ENCODE assay signal across 12 cellular contexts in genomic region chr15:40252141-40252437, GRCh38. TPM values are rescaled to one million over a fixed set of nuclear protein-coding genes. Genes with fewer than 3 reads are reported as not detected.
DNase-seq lines count a peak whose midpoint lies in the region; ATAC-seq, FAIRE-seq and TF ChIP-seq lines count a peak whose summit lies in the region.
"Had no signal": no experiment of that assay in that cellular context is flagged by ENCODE, and none has a peak within 500 bp of the region (broad histone marks: within the 10 kb centered on the region; RNA-seq: fewer than 3 reads in every experiment).

No MANE protein-coding gene starts in this region.

- BruUV-seq in GM12878 (replicated peaks; lab: Mats Ljungman, UMichigan), result no TSS peak

- no peak for TF ChIP-seq RAD21 in GM12878 (IDR thresholded peaks at IDR 0.05; ENCODE audit: insufficient read depth, low read depth, low read length)

- no peaks in the 10 kb centered on the region for H3K9me3 ChIP-seq in ES-I3 (ENCODE audit: control insufficient read depth, insufficient read depth, low read length)
- H3K9me3 ChIP-seq in GM12878 (replicated peaks; ENCODE audit: control insufficient read depth, insufficient read depth, low read length), result no peaks in the 10 kb centered on the region
- H3K9me3 ChIP-seq in iPS DF 6.9 (ENCODE audit: control insufficient read depth, insufficient read depth, low read length), result no peaks in the 10 kb centered on the region
- no peaks in the 10 kb centered on the region for H3K9me3 ChIP-seq in psoas muscle
- no peaks in the 10 kb centered on the region for H3K9me3 ChIP-seq in WERI-Rb-1 (ENCODE audit: severe bottlenecking)

- H3K79me2 ChIP-seq in GM12878 (ENCODE audit: control insufficient read depth, insufficient read depth, low read length), result no peaks in the 10 kb centered on the region

- H3K27ac ChIP-seq in GM12878 (ENCODE audit: control insufficient read depth, insufficient read depth) (no peak overlapping the region), iPS DF 6.9 (ENCODE audit: low read length) (no peak overlapping the region), psoas muscle (no peak overlapping the region), WERI-Rb-1 (no peak overlapping the region)

- peak overlapping the region; percentile 77; the same call in 1 of the 2 replicates for H3K4me2 ChIP-seq in GM12878 (ENCODE audit: control insufficient read depth, insufficient read depth)

- POLR2A ChIA-PET in GM12878 (lab: Charles Lee), result no interaction called here

- peaks cover 5% of the 10 kb centered on the region; the same call in 1 of the 2 replicates for H3K4me1 ChIP-seq in ES-I3 (ENCODE audit: insufficient read depth, low read length)
- peaks cover 3% of the 10 kb centered on the region; the same call in 1 of the 2 replicates for H3K4me1 ChIP-seq in GM12878 (ENCODE audit: control insufficient read depth, insufficient read depth, low read length)
- no peaks in the 10 kb centered on the region for H3K4me1 ChIP-seq in iPS DF 6.9 (ENCODE audit: control insufficient read depth, insufficient read depth, low read length)
- H3K4me1 ChIP-seq in psoas muscle, result peaks cover 8% of the 10 kb centered on the region

- no peak for DNase-seq in GM12878 (ENCODE audit: low read depth, low spot score)
- no peak for DNase-seq in iPS DF 6.9 (ENCODE audit: low read depth, low spot score)
- no peak for DNase-seq in psoas muscle
- no peak for DNase-seq in WERI-Rb-1
- DNase-seq in NCI-H2029 (lab: John Stamatoyannopoulos, UW), result no peak
- no peak for DNase-seq in NCI-H1436 treated with DMSO at 0.1 percent for 48 hours (lab: John Stamatoyannopoulos, UW)
- DNase-seq: activated CD4-positive, alpha-beta T cell treated with anti-CD3 and anti-CD28 coated beads, Interleukin-2, amount 50 U/mL, for 1 hour; amniotic stem cell; DMS 273 treated with DMSO at 0.1 percent for 48 hours; foreskin fibroblast had no signal

- FAIRE-seq in GM12878 (lab: Jason Lieb, UNC), result no peak

- RAD21 ChIA-PET in GM12878 (lab: Charles Lee; ENCODE audit: unreplicated experiment), result no interaction called here

- ATAC-seq in GM12878 (no peak), psoas muscle (peak in 1 of 4 donors; percentile 17), HG02571 (IDR thresholded peaks at IDR 0.05; ENCODE audit: unreplicated experiment) (no peak)

- H2AFZ ChIP-seq in GM12878 (ENCODE audit: control insufficient read depth, low read depth, low read length), result no peak overlapping the region

- CTCF ChIA-PET in GM12878 (lab: Yijun Ruan, JAX), result no interaction called here

- SMC1A ChIA-PET in GM12878 (lab: Charles Lee; ENCODE audit: uncharacterized antibody, unreplicated experiment), result no interaction called here

- no peak for TF ChIP-seq POLR2A in GM12878 (IDR thresholded peaks at IDR 0.05; ENCODE audit: low read depth, low read length)

- H4K20me1 ChIP-seq in GM12878 (ENCODE audit: control insufficient read depth, insufficient read depth), result no peaks in the 10 kb centered on the region

- H3K4me3 ChIP-seq in GM12878 (no peak overlapping the region), iPS DF 6.9 (ENCODE audit: low read length) (peak overlapping the region; percentile 58; the same call in 1 of the 2 replicates), psoas muscle (peak overlapping the region; percentile 78), WERI-Rb-1 (ENCODE audit: low read depth, low read length) (no peak overlapping the region)

- H3K36me3 ChIP-seq in ES-I3 (ENCODE audit: insufficient read depth, low read length) (no peaks in the 10 kb centered on the region), GM12878 (ENCODE audit: control insufficient read depth in 2 of 2, insufficient read depth in 2 of 2, low read length in 1 of 2) (no peaks in the 10 kb centered on the region), iPS DF 6.9 (ENCODE audit: control insufficient read depth, insufficient read depth, low read length) (no peaks in the 10 kb centered on the region), psoas muscle (ENCODE audit: insufficient read depth in 1 of 2, low read depth in 1 of 2) (no peaks in the 10 kb centered on the region), WERI-Rb-1 (no peaks in the 10 kb centered on the region)

- intact Hi-C loops in GM12878 (cut with micrococcal nuclease; ENCODE audit: unreplicated experiment) (no loop called here), psoas muscle (cut with DNase I) (no loop called here)

- H3K27me3 ChIP-seq in GM12878 (replicated peaks in 1 of 2; ENCODE audit: control insufficient read depth in 2 of 2, insufficient read depth in 2 of 2, low read length in 1 of 2) (peaks cover 0 to 9% of the 10 kb centered on the region in 2 experiments; a peak in 3 of 4 replicates), iPS DF 6.9 (ENCODE audit: control insufficient read depth, insufficient read depth, low read length) (peaks cover 13% of the 10 kb centered on the region), psoas muscle (ENCODE audit: insufficient read depth in 3 of 3, low read length in 2 of 3) (no peaks in the 10 kb centered on the region), WERI-Rb-1 (ENCODE audit: insufficient read depth, low read depth, severe bottlenecking) (no peaks in the 10 kb centered on the region)

- in situ Hi-C loops in GM12878 (cut with MboI), result no loop called here

- no peak for TF ChIP-seq EP300 in GM12878 (IDR thresholded peaks at IDR 0.05; ENCODE audit: borderline replicate concordance in 1 of 2, control insufficient read depth in 1 of 2, low read depth in 2 of 2, low read length in 2 of 2)

- TF ChIP-seq CTCF in GM12878 (IDR thresholded peaks at IDR 0.05 in 2 of 3, conservative IDR thresholded peaks at IDR 0.05 in 1 of 3; ENCODE audit: control insufficient read depth in 2 of 3, extremely low read depth in 1 of 3, insufficient read depth in 1 of 3, low read depth in 3 of 3, low read length in 3 of 3) (no peak), psoas muscle (IDR thresholded peaks at IDR 0.05) (no peak), WERI-Rb-1 (IDR thresholded peaks at IDR 0.05; ENCODE audit: low read depth, low read length) (no peak)

- H3K9ac ChIP-seq in ES-I3 (ENCODE audit: low read depth, low read length) (peak overlapping the region; percentile 61; the same call in 1 of the 2 replicates), GM12878 (ENCODE audit: control insufficient read depth, insufficient read depth, low read length) (no peak overlapping the region)

- WGBS in GM12878 (ENCODE audit: insufficient coverage, insufficient replicate concordance, low lambda C conversion rate, missing lambda C conversion rate), result 59% methylated on average over 23 of the region's 27 CpGs
- no CpG with 5 or more reads among the region's 27 CpGs for WGBS in iPS DF 6.9 (ENCODE audit: insufficient coverage, insufficient read length)
- 63 to 69% (median 69%) methylated on average over 24 to 27 of the region's 27 CpGs for WGBS in psoas muscle, 3 donors

RNA-seq across cellular contexts. Expression of gene PAK6, which starts 13.2 kb away (rescaled TPM):
- 2.2 and 2.5 TPM in 2 replicates for total RNA-seq in GM12878 (2013; cell fraction: nucleolus; rRNA removed)
- 0.40 and 1.2 TPM in 2 replicates for total RNA-seq in GM12878 (2014; rRNA removed)
- 0.14 and 0.36 TPM in 2 replicates for total RNA-seq in GM12878 (2014; rRNA removed; fragmentation: Illumina TruSeq; extraction: Trizol)
- total RNA-seq in GM12878 (2021), result 0.59 and 0.77 TPM in 2 replicates
- polyA plus RNA-seq in GM12878 (2011; ENCODE audit: low read depth), result 0.14 TPM
- 0.03 and 0.07 TPM in 2 replicates for polyA plus RNA-seq in GM12878 (2011; rRNA removed)
- polyA plus RNA-seq in GM12878 (2011; cell fraction: cytosol; rRNA removed), result 0.28 and 0.38 TPM in 2 replicates
- 0.15 and 0.51 TPM in 2 replicates for polyA plus RNA-seq in GM12878 (2011; cell fraction: nucleus; rRNA removed)
- 0.27 and 0.30 TPM in 2 replicates for polyA plus RNA-seq in GM12878 (2012)
- 0.16 and 0.25 TPM in 2 replicates for polyA plus RNA-seq in GM12878 (2014; fragmentation: Illumina TruSeq; extraction: Trizol)
- polyA plus RNA-seq in GM12878 (2014; fragmentation: Nextera tagmentation; extraction: Ambion mirVana), result under 1 TPM in 1 of 2 experiments, not detected in 1; 0.07 TPM
- 0.92 and 1.3 TPM in 2 replicates for polyA plus RNA-seq in GM12878 (2014; rRNA removed)
- polyA plus RNA-seq in GM12878 (2016; fragmentation: Nextera tagmentation; extraction: Ambion mirVana), result under 1 TPM in 1 of 2 experiments, not detected in 1; 0.27 TPM
- 0.26 and 0.37 TPM in 2 replicates for polyA minus RNA-seq in GM12878 (2011; rRNA and poly(A)+ RNA removed)
- polyA minus RNA-seq in GM12878 (2011; cell fraction: cytosol; rRNA and poly(A)+ RNA removed), result not detected in 2 replicates
- 0.73 and 1.3 TPM in 2 replicates for polyA minus RNA-seq in GM12878 (2011; cell fraction: nucleus; rRNA and poly(A)+ RNA removed)
- 1 to 10 TPM in 2 of 4 donors, under 1 TPM in 2; 0.44 to 3.0 (median 1.2) TPM for total RNA-seq in psoas muscle
- polyA plus RNA-seq in psoas muscle, result 1 to 10 TPM in 1 of 3 donors, under 1 TPM in 2; 0.03 to 1.1 (median 0.47) TPM

RNA-seq across cellular contexts. Expression of gene ANKRD63, which starts 30.8 kb away (rescaled TPM):
- not detected in 2 replicates for total RNA-seq in GM12878 (2013; cell fraction: nucleolus; rRNA removed)
- total RNA-seq in GM12878 (2014; rRNA removed) (not detected in 2 replicates), GM12878 (2014; rRNA removed; fragmentation: Illumina TruSeq; extraction: Trizol) (not detected in 2 replicates), GM12878 (2021) (not detected in 2 replicates), psoas muscle (not detected)
- polyA plus RNA-seq in GM12878 (2011; ENCODE audit: low read depth), result not detected
- polyA plus RNA-seq in GM12878 (2011; rRNA removed) (not detected in 2 replicates), GM12878 (2014; fragmentation: Illumina TruSeq; extraction: Trizol) (not detected in 2 replicates), GM12878 (2014; fragmentation: Nextera tagmentation; extraction: Ambion mirVana) (not detected), GM12878 (2014; rRNA removed) (not detected in 2 replicates), GM12878 (2016; fragmentation: Nextera tagmentation; extraction: Ambion mirVana) (not detected), psoas muscle (not detected)
- polyA plus RNA-seq in GM12878 (2011; cell fraction: cytosol; rRNA removed), result not detected in 2 replicates
- not detected in 2 replicates for polyA plus RNA-seq in GM12878 (2011; cell fraction: nucleus; rRNA removed)
- not detected in 2 replicates for polyA plus RNA-seq in GM12878 (2012)
- polyA minus RNA-seq in GM12878 (2011; rRNA and poly(A)+ RNA removed), result not detected in 2 replicates
- not detected in 2 replicates for polyA minus RNA-seq in GM12878 (2011; cell fraction: cytosol; rRNA and poly(A)+ RNA removed)
- polyA minus RNA-seq in GM12878 (2011; cell fraction: nucleus; rRNA and poly(A)+ RNA removed), result not detected in 2 replicates

RNA-seq across cellular contexts. Expression of gene PLCB2, which starts 55.6 kb away (rescaled TPM):
- total RNA-seq in GM12878 (2013; cell fraction: nucleolus; rRNA removed), result 14.1 and 15.6 TPM in 2 replicates
- total RNA-seq in GM12878 (2014; rRNA removed), result 18.5 and 25.2 TPM in 2 replicates
- 13.2 and 13.9 TPM in 2 replicates for total RNA-seq in GM12878 (2014; rRNA removed; fragmentation: Illumina TruSeq; extraction: Trizol)
- total RNA-seq in GM12878 (2021), result 33.8 and 39.4 TPM in 2 replicates
- polyA plus RNA-seq in GM12878 (2011; ENCODE audit: low read depth), result 8.1 TPM
- 0.88 and 1.2 TPM in 2 replicates for polyA plus RNA-seq in GM12878 (2011; rRNA removed)
- polyA plus RNA-seq in GM12878 (2011; cell fraction: cytosol; rRNA removed), result 1.5 and 2.6 TPM in 2 replicates
- 10.9 and 16.6 TPM in 2 replicates for polyA plus RNA-seq in GM12878 (2011; cell fraction: nucleus; rRNA removed)
- 17.2 and 21.1 TPM in 2 replicates for polyA plus RNA-seq in GM12878 (2012)
- polyA plus RNA-seq in GM12878 (2014; fragmentation: Illumina TruSeq; extraction: Trizol), result 17.4 and 24.7 TPM in 2 replicates
- 1 to 10 TPM; 1.3 to 2.4 TPM for polyA plus RNA-seq in GM12878 (2014; fragmentation: Nextera tagmentation; extraction: Ambion mirVana)
- polyA plus RNA-seq in GM12878 (2014; rRNA removed), result 32.6 and 34.4 TPM in 2 replicates
- 1 to 10 TPM; 6.9 to 7.4 TPM for polyA plus RNA-seq in GM12878 (2016; fragmentation: Nextera tagmentation; extraction: Ambion mirVana)
- polyA minus RNA-seq in GM12878 (2011; rRNA and poly(A)+ RNA removed), result 0.95 and 2.7 TPM in 2 replicates
- polyA minus RNA-seq in GM12878 (2011; cell fraction: cytosol; rRNA and poly(A)+ RNA removed), result 0.67 and 3.2 TPM in 2 replicates
- polyA minus RNA-seq in GM12878 (2011; cell fraction: nucleus; rRNA and poly(A)+ RNA removed), result 2.4 and 3.3 TPM in 2 replicates
- 1 to 10 TPM; 1.7 to 4.6 (median 3.5) TPM for total RNA-seq in psoas muscle
- polyA plus RNA-seq in psoas muscle, result 1 to 10 TPM in 2 of 3 donors, under 1 TPM in 1; 0.73 to 2.0 (median 1.6) TPM

Comparison
In these comparisons a context has a peak if more than half of its experiments do, and no peak if none do; other contexts are left out.
1. H3K4me3 ChIP-seq: peak in iPS DF 6.9 (single experiment) and psoas muscle (single experiment); none in GM12878 (single experiment) and WERI-Rb-1 (single experiment).